In genomic region chrX:108020631-108021030, GRCh38 we compare ENCODE assay signal across 9 cellular contexts. TPM values are rescaled to one million over a fixed set of nuclear protein-coding genes. Genes with fewer than 3 reads are reported as not detected.
DNase-seq lines count a peak whose midpoint lies in the region; ATAC-seq, FAIRE-seq and TF ChIP-seq lines count a peak whose summit lies in the region.
"Had no signal": no experiment of that assay in that cellular context is flagged by ENCODE, and none has a peak within 500 bp of the region (broad histone marks: within the 10 kb centered on the region; RNA-seq: fewer than 3 reads in every experiment).

No MANE protein-coding gene starts in this region.

- peak; percentile 68 for FAIRE-seq in GM19239 (lab: Jason Lieb, UNC)

- peak overlapping the region; percentile 59 to 97 (median 90) for H3K27ac Mint-ChIP-seq in CD8-positive, alpha-beta memory T cell

- peaks cover 0 to 4% (median 0%) of the 10 kb centered on the region in 3 donors for H3K36me3 Mint-ChIP-seq in CD8-positive, alpha-beta memory T cell

- peak; percentile 69 for TF ChIP-seq CTCF in foreskin keratinocyte (conservative IDR thresholded peaks at IDR 0.05)

- H3K36me3 ChIP-seq in CD8-positive, alpha-beta memory T cell (ENCODE audit: insufficient read depth, low read length), result no peaks in the 10 kb centered on the region

- no peak overlapping the region for H3K27ac ChIP-seq in CD8-positive, alpha-beta memory T cell (ENCODE audit: low read depth, low read length)
- no peak overlapping the region for H3K27ac ChIP-seq in foreskin keratinocyte

- POLR2A ChIA-PET in CD8-positive, alpha-beta memory T cell (lab: Charles Lee), result interaction anchor here (0.6 kb wide), 1 partner anchor 50 kb away, joined by 3 read pairs; no protein-coding TSS in a partner anchor

- H3K4me1 Mint-ChIP-seq in CD8-positive, alpha-beta memory T cell, result peaks cover 62 to 92% (median 81%) of the 10 kb centered on the region in 3 donors

- peak; percentile 41 for ATAC-seq in foreskin keratinocyte
- ATAC-seq in HG03520 (IDR thresholded peaks at IDR 0.05; ENCODE audit: unreplicated experiment), result no peak

- CTCF ChIA-PET in CD8-positive, alpha-beta memory T cell (lab: Charles Lee), result interaction anchor here (0.7 to 1.8 kb wide), 10 partner anchors 13 to 106 kb away, joined by 3 to 14 read pairs (median 4); no protein-coding TSS in a partner anchor

- peak overlapping the region; percentile 76 to 95 (median 86) for H3K4me3 Mint-ChIP-seq in CD8-positive, alpha-beta memory T cell

- no peaks in the 10 kb centered on the region for H3K9me3 ChIP-seq in CD8-positive, alpha-beta memory T cell (ENCODE audit: low read length)

- DNase-seq in CD8-positive, alpha-beta memory T cell, result peak in 1 of 5 donors; percentile 27
- DNase-seq in GM19239 (ENCODE audit: insufficient read length, low spot score) (no peak), SW480 (ENCODE audit: low spot score) (peak; percentile 39), foreskin keratinocyte (no peak), COR-L47 (lab: John Stamatoyannopoulos, UW) (no peak), middle frontal gyrus (ENCODE audit: extremely low spot score, low spot score) (no peak), HuH-7 (ENCODE audit: low spot score) (no peak)

- peak overlapping the region; percentile 33 for H3K4me3 ChIP-seq in CD8-positive, alpha-beta memory T cell (ENCODE audit: low read length)

- no peaks in the 10 kb centered on the region for H3K27me3 Mint-ChIP-seq in CD8-positive, alpha-beta memory T cell

- H3K4me1 ChIP-seq in CD8-positive, alpha-beta memory T cell (ENCODE audit: insufficient read depth, low read length), result peaks cover 55% of the 10 kb centered on the region
- no peaks in the 10 kb centered on the region for H3K4me1 ChIP-seq in foreskin keratinocyte

- no peaks in the 10 kb centered on the region for H3K9me3 Mint-ChIP-seq in CD8-positive, alpha-beta memory T cell

- H3K27me3 ChIP-seq in CD8-positive, alpha-beta memory T cell (ENCODE audit: insufficient read depth, low read length, poor library complexity, severe bottlenecking), result no peaks in the 10 kb centered on the region
- H3K27me3 ChIP-seq in foreskin keratinocyte, result no peaks in the 10 kb centered on the region

RNA-seq across cellular contexts. Expression of gene VSIG1, which starts 24.2 kb away (rescaled TPM):
- total RNA-seq in CD8-positive, alpha-beta memory T cell, result 1 to 10 TPM; 1.9 to 3.1 TPM
- 14.9 TPM for polyA plus RNA-seq in CD8-positive, alpha-beta memory T cell
- total RNA-seq in foreskin keratinocyte, result 1.7 and 2.8 TPM in 2 replicates
- 0.97 and 1.0 TPM in 2 replicates for polyA plus RNA-seq in foreskin keratinocyte

RNA-seq across cellular contexts. Expression of gene TEX13B, which starts 38.5 kb away (rescaled TPM):
- not detected for total RNA-seq in CD8-positive, alpha-beta memory T cell
- not detected for polyA plus RNA-seq in CD8-positive, alpha-beta memory T cell
- not detected in 2 replicates for total RNA-seq in foreskin keratinocyte
- not detected in 2 replicates for polyA plus RNA-seq in foreskin keratinocyte
- total RNA-seq: mononuclear cell had no signal
